In the genomic region with DNA sequence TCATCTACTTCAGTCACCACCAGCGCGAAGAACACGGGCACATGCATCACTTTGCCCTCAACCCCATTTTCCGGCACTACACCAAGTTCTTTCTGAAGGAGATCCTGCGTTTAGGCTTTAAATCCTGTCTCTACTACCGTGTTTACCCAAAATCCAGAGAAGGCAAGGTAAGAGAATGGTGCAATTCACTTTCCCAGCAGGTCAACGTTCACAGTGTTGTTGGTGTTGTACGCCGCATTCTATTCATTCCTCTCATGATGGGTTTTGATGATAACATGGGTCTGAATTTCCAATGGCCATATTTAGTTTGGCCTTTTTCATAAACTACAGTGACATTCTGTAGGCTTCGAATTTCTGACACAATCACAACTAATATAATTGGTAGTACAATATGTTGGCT, we compare ENCODE assay signal across 35 cellular contexts.
A peak's percentile ranks its signal among the peaks of the same experiment; 100 is the strongest.
DNase-seq lines count a peak whose midpoint lies in the region; ATAC-seq, FAIRE-seq and TF ChIP-seq lines count a peak whose summit lies in the region.
"Had no signal": no experiment of that assay in that cellular context is flagged by ENCODE, and none has a peak within 500 bp of the region (broad histone marks: within the 10 kb centered on the region; RNA-seq: fewer than 3 reads in every experiment).

No MANE protein-coding gene starts in this region.

- BruUV-seq in HepG2 (replicated peaks; lab: Mats Ljungman, UMichigan): no TSS peak

- H3K27me3 ChIP-seq in cardiac muscle cell: no peaks in the 10 kb centered on the region
- no peaks in the 10 kb centered on the region for H3K27me3 ChIP-seq in HepG2 (ENCODE audit: control insufficient read depth in 1 of 2, insufficient read depth in 2 of 2, low read length in 2 of 2)
- H3K27me3 ChIP-seq in right lobe of liver: no peaks in the 10 kb centered on the region
- no peaks in the 10 kb centered on the region for H3K27me3 ChIP-seq in Karpas-422 (ENCODE audit: low read length)
- H3K27me3 ChIP-seq: BLaER1; BLaER1 treated with 17β-estradiol and CSF1 and Interleukin-3, amounts not matched to agents 10 nM and 100 nM had no signal

- H3K36me3 ChIP-seq in cardiac muscle cell (no peaks in the 10 kb centered on the region), HepG2 (replicated peaks in 1 of 2; ENCODE audit: control insufficient read depth in 1 of 2, insufficient read depth in 2 of 2, low read length in 2 of 2) (no peaks in the 10 kb centered on the region), right lobe of liver (no peaks in the 10 kb centered on the region), Karpas-422 (ENCODE audit: insufficient read depth, low read length) (no peaks in the 10 kb centered on the region)
- H3K36me3 ChIP-seq: BE2C; BLaER1; BLaER1 treated with 17β-estradiol and CSF1 and Interleukin-3, amounts not matched to agents 10 nM and 100 nM had no signal

- TF ChIP-seq RAD21 in HepG2 (CRISPR knock-in tag; IDR thresholded peaks at IDR 0.05): no peak

- in situ Hi-C loops in HepG2 (cut with HindIII; ENCODE audit: extremely low pct_ligation_motif_present, low pct_unique_long_range_greater_than_20kb): no loop called here

- ATAC-seq in left cardiac atrium: no peak
- ATAC-seq in HepG2: peak; percentile 97
- ATAC-seq in right lobe of liver: no peak
- no peak for ATAC-seq in stimulated activated naive CD8-positive, alpha-beta T cell treated with anti-CD3 and anti-CD28 coated beads, Interleukin-15, Interleukin-2, amounts not matched to agents 100 U/mL and 50 U/mL, for 24 hours
- ATAC-seq in GM18520 (IDR thresholded peaks at IDR 0.05; ENCODE audit: unreplicated experiment): no peak
- ATAC-seq: A549; CD8-positive, alpha-beta T cell had no signal

- peaks cover 42% of the 10 kb centered on the region for H3K4me1 ChIP-seq in cardiac muscle cell (ENCODE audit: low read depth)
- H3K4me1 ChIP-seq in HepG2 (ENCODE audit: insufficient read depth, low read length): peaks cover 26% of the 10 kb centered on the region
- no peaks in the 10 kb centered on the region for H3K4me1 ChIP-seq in right lobe of liver
- H3K4me1 ChIP-seq in Karpas-422 (ENCODE audit: low read length): peaks cover 16% of the 10 kb centered on the region
- H3K4me1 ChIP-seq: A549 had no signal

- peak; percentile 75 for FAIRE-seq in HepG2 (lab: Jason Lieb, UNC)
- FAIRE-seq: A204.1, A549, D721Med had no signal

- intact Hi-C loops in left cardiac atrium (cut with DNase I) (no loop called here), HepG2 (cut with micrococcal nuclease; ENCODE audit: unreplicated experiment) (loop anchor here (1.0 kb wide), 1 partner anchor 44 kb away; no protein-coding TSS in a partner anchor), right lobe of liver (cut with DNase I) (no loop called here)

- TF ChIP-seq POLR2A in HepG2 (IDR thresholded peaks at IDR 0.05; ENCODE audit: insufficient read depth in 1 of 2, low read depth in 2 of 2, low read length in 2 of 2) (no peak), right lobe of liver (IDR thresholded peaks at IDR 0.05) (no peak)

- H3K4me3 ChIP-seq in cardiac muscle cell: no peak overlapping the region
- H3K4me3 ChIP-seq in HepG2 (replicated peaks in 1 of 3; ENCODE audit: insufficient read depth in 1 of 3, low read depth in 2 of 3, low read length in 3 of 3): no peak overlapping the region; a peak in 1 of 6 replicates
- H3K4me3 ChIP-seq in right lobe of liver: no peak overlapping the region
- H3K4me3 ChIP-seq in Karpas-422 (ENCODE audit: low read length): no peak overlapping the region
- H3K4me3 ChIP-seq: A549; BLaER1; BLaER1 treated with 17β-estradiol and CSF1 and Interleukin-3, amounts not matched to agents 10 nM and 100 nM had no signal

- CTCF ChIA-PET in HepG2 (lab: Yijun Ruan, JAX; ENCODE audit: low intra/inter-chr PET ratio, low total read pairs): no interaction called here

- DNase-seq in cardiac muscle cell (ENCODE audit: low read depth in 1 of 2, low spot score in 1 of 2) (no peak), left cardiac atrium (no peak), HepG2 (ENCODE audit: low spot score) (peak; percentile 87), right lobe of liver (no peak), HuH-7 (ENCODE audit: low spot score) (peak; percentile 29), Karpas-422 (peak; percentile 35)
- DNase-seq in stimulated activated naive CD8-positive, alpha-beta T cell treated with anti-CD3 and anti-CD28 coated beads, Interleukin-15, Interleukin-2, amounts not matched to agents 100 U/mL and 50 U/mL, for 24 hours: no peak
- DNase-seq: 8988T; ACHN; AML-193; BE2C; C1 segment of cervical spinal cord; Calu3; CD4-positive, alpha-beta memory T cell; CD4-positive, alpha-beta T cell; CD4-positive, CD25-positive, alpha-beta regulatory T cell; CD8-positive, alpha-beta memory T cell; CD8-positive, alpha-beta T cell; COR-L47; DMS 273 treated with DMSO at 0.1 percent for 48 hours; DMS153; DMS53; DMS79; DMS79 treated with DMSO at 0.1 percent for 48 hours; DND-41; EL had no signal

- TF ChIP-seq CTCF in cardiac muscle cell (IDR thresholded peaks at IDR 0.05; ENCODE audit: low read depth, low read length) (no peak), HepG2 (CRISPR knock-in tag; IDR thresholded peaks at IDR 0.05) (no peak), right lobe of liver (IDR thresholded peaks at IDR 0.05) (no peak)

- no peaks in the 10 kb centered on the region for H3K9me2 ChIP-seq in Karpas-422 (replicated peaks; ENCODE audit: insufficient read depth, low read length)

- no peaks in the 10 kb centered on the region for H3K79me2 ChIP-seq in HepG2 (ENCODE audit: insufficient read depth, low read length)
- H3K79me2 ChIP-seq in Karpas-422 (ENCODE audit: low read length): no peaks in the 10 kb centered on the region

- TF ChIP-seq EP300 in HepG2 (IDR thresholded peaks at IDR 0.05; ENCODE audit: low read depth in 2 of 2, low read length in 2 of 2): peak in 1 of 2 experiments; percentile 49; a peak in 1 of 4 replicates
- TF ChIP-seq EP300 in HepG2 (CRISPR knock-in tag; IDR thresholded peaks at IDR 0.05; ENCODE audit: borderline replicate concordance): no peak; the same call in 1 of the 2 replicates

- H3K9ac ChIP-seq in HepG2 (ENCODE audit: insufficient read depth, low read depth, low read length) (no peak overlapping the region), Karpas-422 (ENCODE audit: low read length) (no peak overlapping the region)
- H3K9ac ChIP-seq: BLaER1; BLaER1 treated with 17β-estradiol and CSF1 and Interleukin-3, amounts not matched to agents 10 nM and 100 nM had no signal

- H2AFZ ChIP-seq in HepG2 (ENCODE audit: low read length) (peak overlapping the region; percentile 0), Karpas-422 (ENCODE audit: low read length) (no peak overlapping the region)

- POLR2A ChIA-PET in HepG2 (lab: Yijun Ruan, JAX): no interaction called here

- H3K9me3 ChIP-seq in cardiac muscle cell (ENCODE audit: low read depth) (no peaks in the 10 kb centered on the region), HepG2 (ENCODE audit: low read length) (no peaks in the 10 kb centered on the region), right lobe of liver (no peaks in the 10 kb centered on the region), Karpas-422 (ENCODE audit: low read length) (no peaks in the 10 kb centered on the region)
- H3K9me3 ChIP-seq: A549; BE2C; BLaER1; BLaER1 treated with 17β-estradiol and CSF1 and Interleukin-3, amounts not matched to agents 10 nM and 100 nM; Caco-2 had no signal

- peak overlapping the region; percentile 59 for H3K4me2 ChIP-seq in HepG2 (ENCODE audit: low read depth, low read length)
- no peak overlapping the region for H3K4me2 ChIP-seq in Karpas-422 (ENCODE audit: low read depth, low read length, poor library complexity, severe bottlenecking)
- H3K4me2 ChIP-seq: A549; BLaER1; BLaER1 treated with 17β-estradiol and CSF1 and Interleukin-3, amounts not matched to agents 10 nM and 100 nM had no signal

- WGBS in HepG2 (ENCODE audit: low lambda C conversion rate): under 1% methylated on average over 10 of the region's 10 CpGs
- 53% methylated on average over 10 of the region's 10 CpGs for WGBS in right lobe of liver (ENCODE audit: insufficient coverage, low coverage, low lambda C conversion rate, missing lambda C conversion rate)

- H4K20me1 ChIP-seq in HepG2 (ENCODE audit: insufficient read depth, low read length) (no peaks in the 10 kb centered on the region), Karpas-422 (ENCODE audit: insufficient read depth, low read depth, low read length) (no peaks in the 10 kb centered on the region)
- H4K20me1 ChIP-seq: BLaER1; BLaER1 treated with 17β-estradiol and CSF1 and Interleukin-3, amounts not matched to agents 10 nM and 100 nM had no signal

- peak overlapping the region; percentile 63 for H3K27ac ChIP-seq in cardiac muscle cell
- no peak overlapping the region for H3K27ac ChIP-seq in HepG2 (ENCODE audit: extremely low read length, insufficient read depth, low read length)
- no peak overlapping the region for H3K27ac ChIP-seq in right lobe of liver
- H3K27ac ChIP-seq in Karpas-422 (ENCODE audit: low read length): no peak overlapping the region
- H3K27ac ChIP-seq: 22Rv1; A549; BLaER1; BLaER1 treated with 17β-estradiol and CSF1 and Interleukin-3, amounts not matched to agents 10 nM and 100 nM; C4-2B had no signal

TF ChIP-seq in HepG2, 621 proteins besides CTCF, POLR2A, EP300 and RAD21 (continues in another document):
- TF ChIP-seq, protein P1, sequence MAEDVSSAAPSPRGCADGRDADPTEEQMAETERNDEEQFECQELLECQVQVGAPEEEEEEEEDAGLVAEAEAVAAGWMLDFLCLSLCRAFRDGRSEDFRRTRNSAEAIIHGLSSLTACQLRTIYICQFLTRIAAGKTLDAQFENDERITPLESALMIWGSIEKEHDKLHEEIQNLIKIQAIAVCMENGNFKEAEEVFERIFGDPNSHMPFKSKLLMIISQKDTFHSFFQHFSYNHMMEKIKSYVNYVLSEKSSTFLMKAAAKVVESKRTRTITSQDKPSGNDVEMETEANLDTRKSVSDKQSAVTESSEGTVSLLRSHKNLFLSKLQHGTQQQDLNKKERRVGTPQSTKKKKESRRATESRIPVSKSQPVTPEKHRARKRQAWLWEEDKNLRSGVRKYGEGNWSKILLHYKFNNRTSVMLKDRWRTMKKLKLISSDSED (CRISPR knock-in tag; IDR thresholded peaks at IDR 0.05): no peak
- TF ChIP-seq ZNF34 (CRISPR knock-in tag; IDR thresholded peaks at IDR 0.05; ENCODE audit: borderline replicate concordance) (no peak), ZNF563 (CRISPR knock-in tag; IDR thresholded peaks at IDR 0.05) (no peak), FOXA1 (IDR thresholded peaks at IDR 0.05) (no peak), FOXA1 (CRISPR knock-in tag; IDR thresholded peaks at IDR 0.05) (peak; percentile 85), MAFK (conservative IDR thresholded peaks at IDR 0.05 in 1 of 2, IDR thresholded peaks at IDR 0.05 in 1 of 2; ENCODE audit: low read length in 2 of 2) (no peak), KLF9 (CRISPR knock-in tag; IDR thresholded peaks at IDR 0.05; ENCODE audit: low read depth) (no peak)

Comparison
In these comparisons a context has a peak if more than half of its experiments do, and no peak if none do; other contexts are left out.
1. DNase-seq: peak in HepG2 (single experiment), HuH-7 (single experiment) and Karpas-422 (single experiment); none in cardiac muscle cell (0 of 2), left cardiac atrium (single experiment), right lobe of liver (0 of 3) and stimulated activated naive CD8-positive, alpha-beta T cell treated with anti-CD3 and anti-CD28 coated beads, Interleukin-15, Interleukin-2, amounts not matched to agents 100 U/mL and 50 U/mL, for 24 hours (single experiment).